Comparison of ENCODE assay signal across 8 cellular contexts in genomic region chr14:73755434-73756014, GRCh38. TPM values are rescaled to one million over a fixed set of nuclear protein-coding genes. Genes with fewer than 3 reads are reported as not detected.
DNase-seq lines count a peak whose midpoint lies in the region; ATAC-seq and TF ChIP-seq lines count a peak whose summit lies in the region.

No MANE protein-coding gene starts in this region.

- H3K4me2 ChIP-seq in Loucy (ENCODE audit: low read depth, low read length, poor library complexity, severe bottlenecking) = peak overlapping the region; percentile 99

- H3F3A ChIP-seq in Loucy (ENCODE audit: low read depth) = peaks cover 20% of the 10 kb centered on the region

- H3K9me3 ChIP-seq in CD4-positive, alpha-beta T cell (ENCODE audit: control insufficient read depth, low read length) = no peaks in the 10 kb centered on the region
- H3K9me3 ChIP-seq in Loucy (ENCODE audit: insufficient read depth, low read depth, low read length) = no peaks in the 10 kb centered on the region

- no peaks in the 10 kb centered on the region for H3K9me3 Mint-ChIP-seq in CD4-positive, alpha-beta T cell

- H3K4me1 ChIP-seq in Loucy (ENCODE audit: insufficient read depth, low read length, poor library complexity, severe bottlenecking) = peaks cover 74% of the 10 kb centered on the region

- peak overlapping the region; percentile 82 for H3K4me3 ChIP-seq in Loucy (ENCODE audit: low read length, poor library complexity, severe bottlenecking)

- H3K4me3 Mint-ChIP-seq in CD4-positive, alpha-beta T cell = peak overlapping the region; percentile 88

- H3K27me3 Mint-ChIP-seq in CD4-positive, alpha-beta T cell = no peaks in the 10 kb centered on the region

- no peak for TF ChIP-seq CTCF in CD4-positive, alpha-beta T cell (IDR thresholded peaks at IDR 0.05)
- TF ChIP-seq CTCF in Loucy (conservative IDR thresholded peaks at IDR 0.05; ENCODE audit: low read length) = no peak

- H3K36me3 ChIP-seq in Loucy (ENCODE audit: insufficient read depth, low read length) = no peaks in the 10 kb centered on the region

- H3K36me3 Mint-ChIP-seq in CD4-positive, alpha-beta T cell (ENCODE audit: low read depth) = peaks cover 13% of the 10 kb centered on the region

- ATAC-seq in CD4-positive, alpha-beta T cell (ENCODE audit: poor library complexity) = no peak

- H3K27me3 ChIP-seq in CD4-positive, alpha-beta T cell (ENCODE audit: control insufficient read depth, insufficient read depth, low read length) = no peaks in the 10 kb centered on the region
- H3K27me3 ChIP-seq in Loucy (ENCODE audit: insufficient read depth, low read length, poor library complexity, severe bottlenecking) = no peaks in the 10 kb centered on the region

- peak overlapping the region; percentile 88 for H3K27ac ChIP-seq in CD4-positive, alpha-beta T cell (ENCODE audit: low read depth, low read length)

- CTCF ChIA-PET in CD4-positive, alpha-beta T cell (lab: Charles Lee) = interaction anchor here (1.0 to 6.6 kb wide), 7 partner anchors 11 to 70 kb away, joined by 3 to 40 read pairs (median 10); no protein-coding TSS in a partner anchor

- H2AFZ ChIP-seq in Loucy (ENCODE audit: low read length) = no peak overlapping the region

- intact Hi-C loops in CD4-positive, alpha-beta T cell (cut with DNase I, micrococcal nuclease) = no loop called here

- peak overlapping the region; percentile 99 for H3K27ac Mint-ChIP-seq in CD4-positive, alpha-beta T cell

- POLR2A ChIA-PET in CD4-positive, alpha-beta T cell (lab: Charles Lee) = interaction anchor here (0.9 to 20.1 kb wide), 12 partner anchors 13 to 265 kb away, joined by 3 to 430 read pairs (median 6); partner anchors contain the start of genes PNMA1, PTGR2 and RIOX1

- DNase-seq in CD4-positive, alpha-beta T cell = peak in 1 of 10 experiments; percentile 35
- DNase-seq in cerebellum (ENCODE audit: low spot score) (peak; percentile 47), myocyte (ENCODE audit: low read depth) (peak; percentile 54), HPDE6-E6E7 (ENCODE audit: extremely low spot score) (no peak), ureter (ENCODE audit: low spot score) (no peak), DMS79 (lab: John Stamatoyannopoulos, UW) (no peak)
- DNase-seq in effector CD4-positive, alpha-beta T cell = no peak

- H3K4me1 Mint-ChIP-seq in CD4-positive, alpha-beta T cell (ENCODE audit: low read depth) = peaks cover 87% of the 10 kb centered on the region

- peaks cover 63% of the 10 kb centered on the region for H4K20me1 ChIP-seq in Loucy (ENCODE audit: insufficient read depth, low read length, poor library complexity, severe bottlenecking)

- peak overlapping the region; percentile 92 for H3K9ac ChIP-seq in Loucy (ENCODE audit: low read depth, low read length, poor library complexity, severe bottlenecking)

- no peaks in the 10 kb centered on the region for H3K9me2 ChIP-seq in Loucy (replicated peaks; ENCODE audit: low read depth, low read length)

- H3K79me2 ChIP-seq in Loucy (ENCODE audit: insufficient read depth, low read length) = peaks cover 95% of the 10 kb centered on the region

RNA-seq across cellular contexts. Expression of gene PNMA1, which starts 41.3 kb away (rescaled TPM):
- total RNA-seq in CD4-positive, alpha-beta T cell = 10 to 100 TPM; 52.6 to 55.9 TPM
- total RNA-seq in cerebellum (69.8 TPM), myocyte (26.4 and 29.0 TPM in 2 replicates), ureter (33.8 TPM)
- polyA plus RNA-seq in myocyte (2012) = 144 TPM

Comparison
In these comparisons a context has a peak if more than half of its experiments do, and no peak if none do; other contexts are left out.
1. DNase-seq: peak in cerebellum (single experiment) and myocyte (single experiment); none in HPDE6-E6E7 (single experiment), ureter (single experiment), effector CD4-positive, alpha-beta T cell (single experiment) and DMS79 (single experiment).